Comparison of ENCODE assay signal across 1 cellular context in the genomic region with DNA sequence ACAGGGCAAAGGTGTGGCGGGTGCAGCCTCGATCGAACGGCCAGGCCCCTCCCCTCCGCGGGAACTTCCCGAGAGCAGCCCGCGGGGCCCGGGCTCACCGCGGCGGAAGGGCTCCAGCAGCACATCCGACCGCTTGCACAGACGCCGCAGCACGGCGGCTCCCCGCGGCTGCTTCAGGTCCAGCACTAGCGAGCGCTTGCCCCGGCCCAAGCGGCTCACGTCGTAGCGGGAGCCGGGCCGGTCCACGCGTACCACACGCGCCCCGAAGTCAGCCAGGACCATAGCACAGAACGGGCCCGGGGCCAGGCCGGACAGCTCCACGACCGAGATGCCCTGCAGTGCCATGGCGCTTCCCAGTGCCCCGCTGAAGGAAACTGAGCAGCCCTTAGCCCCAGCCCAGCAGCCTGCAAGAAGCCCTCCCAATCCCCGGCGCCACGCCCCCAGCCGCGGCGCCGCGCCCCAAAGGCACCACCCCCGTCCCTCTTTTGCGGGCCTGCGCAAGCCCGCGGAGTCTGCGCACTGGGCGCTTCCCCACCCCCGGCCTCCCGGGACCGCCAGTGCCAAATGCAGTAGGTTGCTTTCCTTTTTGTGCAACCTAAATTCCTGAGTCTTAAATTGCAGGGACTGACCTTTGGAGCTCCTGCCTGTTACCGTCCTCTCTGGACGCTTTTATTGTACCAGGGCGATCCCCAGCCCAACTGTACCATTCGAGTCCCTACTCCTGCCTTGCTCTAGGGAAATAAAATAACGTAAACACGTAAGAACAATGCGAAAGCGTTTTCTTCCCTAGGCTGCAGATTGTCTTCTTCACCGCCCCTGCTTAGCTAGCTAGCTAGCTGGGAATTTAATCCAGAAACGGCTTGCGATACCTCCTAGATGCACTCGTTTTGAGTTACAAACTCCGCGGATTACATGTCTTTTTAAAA.
TF ChIP-seq lines count a peak whose summit lies in the region.

A gene (minus strand): TSS at position 376 of the 926 bp plus-strand sequence. CDS start 31 bp downstream, at position 345.

TF ChIP-seq in HCT116, 20 proteins besides CTCF, POLR2A, EP300 and RAD21 (continued from another document):
- TF ChIP-seq, protein P1, sequence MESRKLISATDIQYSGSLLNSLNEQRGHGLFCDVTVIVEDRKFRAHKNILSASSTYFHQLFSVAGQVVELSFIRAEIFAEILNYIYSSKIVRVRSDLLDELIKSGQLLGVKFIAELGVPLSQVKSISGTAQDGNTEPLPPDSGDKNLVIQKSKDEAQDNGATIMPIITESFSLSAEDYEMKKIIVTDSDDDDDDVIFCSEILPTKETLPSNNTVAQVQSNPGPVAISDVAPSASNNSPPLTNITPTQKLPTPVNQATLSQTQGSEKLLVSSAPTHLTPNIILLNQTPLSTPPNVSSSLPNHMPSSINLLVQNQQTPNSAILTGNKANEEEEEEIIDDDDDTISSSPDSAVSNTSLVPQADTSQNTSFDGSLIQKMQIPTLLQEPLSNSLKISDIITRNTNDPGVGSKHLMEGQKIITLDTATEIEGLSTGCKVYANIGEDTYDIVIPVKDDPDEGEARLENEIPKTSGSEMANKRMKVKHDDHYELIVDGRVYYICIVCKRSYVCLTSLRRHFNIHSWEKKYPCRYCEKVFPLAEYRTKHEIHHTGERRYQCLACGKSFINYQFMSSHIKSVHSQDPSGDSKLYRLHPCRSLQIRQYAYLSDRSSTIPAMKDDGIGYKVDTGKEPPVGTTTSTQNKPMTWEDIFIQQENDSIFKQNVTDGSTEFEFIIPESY (IDR thresholded peaks at IDR 0.05; ENCODE audit: extremely low read depth, insufficient replicate concordance, low read length), result peak; percentile 6
- TF ChIP-seq, protein P2, sequence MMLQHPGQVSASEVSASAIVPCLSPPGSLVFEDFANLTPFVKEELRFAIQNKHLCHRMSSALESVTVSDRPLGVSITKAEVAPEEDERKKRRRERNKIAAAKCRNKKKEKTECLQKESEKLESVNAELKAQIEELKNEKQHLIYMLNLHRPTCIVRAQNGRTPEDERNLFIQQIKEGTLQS (IDR thresholded peaks at IDR 0.05), result no peak
- TF ChIP-seq, protein P3, sequence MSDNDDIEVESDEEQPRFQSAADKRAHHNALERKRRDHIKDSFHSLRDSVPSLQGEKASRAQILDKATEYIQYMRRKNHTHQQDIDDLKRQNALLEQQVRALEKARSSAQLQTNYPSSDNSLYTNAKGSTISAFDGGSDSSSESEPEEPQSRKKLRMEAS (IDR thresholded peaks at IDR 0.05), result peak; percentile 54
- peak; percentile 36 for TF ChIP-seq YY1 (IDR thresholded peaks at IDR 0.05; ENCODE audit: extremely low read depth, insufficient replicate concordance, low read depth, low read length)
- TF ChIP-seq CBX3 (IDR thresholded peaks at IDR 0.05; ENCODE audit: low read depth), result no peak
- TF ChIP-seq EZH2phosphoT487 (IDR thresholded peaks at IDR 0.05; ENCODE audit: borderline replicate concordance), result no peak
- TF ChIP-seq, protein P4, sequence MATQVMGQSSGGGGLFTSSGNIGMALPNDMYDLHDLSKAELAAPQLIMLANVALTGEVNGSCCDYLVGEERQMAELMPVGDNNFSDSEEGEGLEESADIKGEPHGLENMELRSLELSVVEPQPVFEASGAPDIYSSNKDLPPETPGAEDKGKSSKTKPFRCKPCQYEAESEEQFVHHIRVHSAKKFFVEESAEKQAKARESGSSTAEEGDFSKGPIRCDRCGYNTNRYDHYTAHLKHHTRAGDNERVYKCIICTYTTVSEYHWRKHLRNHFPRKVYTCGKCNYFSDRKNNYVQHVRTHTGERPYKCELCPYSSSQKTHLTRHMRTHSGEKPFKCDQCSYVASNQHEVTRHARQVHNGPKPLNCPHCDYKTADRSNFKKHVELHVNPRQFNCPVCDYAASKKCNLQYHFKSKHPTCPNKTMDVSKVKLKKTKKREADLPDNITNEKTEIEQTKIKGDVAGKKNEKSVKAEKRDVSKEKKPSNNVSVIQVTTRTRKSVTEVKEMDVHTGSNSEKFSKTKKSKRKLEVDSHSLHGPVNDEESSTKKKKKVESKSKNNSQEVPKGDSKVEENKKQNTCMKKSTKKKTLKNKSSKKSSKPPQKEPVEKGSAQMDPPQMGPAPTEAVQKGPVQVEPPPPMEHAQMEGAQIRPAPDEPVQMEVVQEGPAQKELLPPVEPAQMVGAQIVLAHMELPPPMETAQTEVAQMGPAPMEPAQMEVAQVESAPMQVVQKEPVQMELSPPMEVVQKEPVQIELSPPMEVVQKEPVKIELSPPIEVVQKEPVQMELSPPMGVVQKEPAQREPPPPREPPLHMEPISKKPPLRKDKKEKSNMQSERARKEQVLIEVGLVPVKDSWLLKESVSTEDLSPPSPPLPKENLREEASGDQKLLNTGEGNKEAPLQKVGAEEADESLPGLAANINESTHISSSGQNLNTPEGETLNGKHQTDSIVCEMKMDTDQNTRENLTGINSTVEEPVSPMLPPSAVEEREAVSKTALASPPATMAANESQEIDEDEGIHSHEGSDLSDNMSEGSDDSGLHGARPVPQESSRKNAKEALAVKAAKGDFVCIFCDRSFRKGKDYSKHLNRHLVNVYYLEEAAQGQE (IDR thresholded peaks at IDR 0.05; ENCODE audit: low read depth), result no peak
